Comparison of ENCODE assay signal across 16 cellular contexts in genomic region chr16:29842732-29843346, GRCh38. TPM values are rescaled to one million over a fixed set of nuclear protein-coding genes. Genes with fewer than 3 reads are reported as not detected.
DNase-seq lines count a peak whose midpoint lies in the region; ATAC-seq and TF ChIP-seq lines count a peak whose summit lies in the region.
"Had no signal": no experiment of that assay in that cellular context is flagged by ENCODE, and none has a peak within 500 bp of the region (broad histone marks: within the 10 kb centered on the region; RNA-seq: fewer than 3 reads in every experiment).

No MANE protein-coding gene starts in this region.

- H3K36me3 Mint-ChIP-seq in dendritic cell treated with granulocyte-macrophage colony-stimulating factor and Interleukin-4, amounts not matched to agents 40 ng/mL and 50 ng/mL, for 4 days (ENCODE audit: low read depth), result peaks cover 100% of the 10 kb centered on the region
- H3K36me3 Mint-ChIP-seq: neural progenitor cell had no signal

- peaks cover 10% of the 10 kb centered on the region for H3K4me1 Mint-ChIP-seq in dendritic cell treated with granulocyte-macrophage colony-stimulating factor and Interleukin-4, amounts not matched to agents 40 ng/mL and 50 ng/mL, for 4 days (ENCODE audit: low read depth)
- H3K4me1 Mint-ChIP-seq: memory B cell, neural progenitor cell had no signal

- no peaks in the 10 kb centered on the region for H3K27me3 ChIP-seq in upper lobe of right lung
- H3K27me3 ChIP-seq: neural progenitor cell, testis had no signal

- intact Hi-C loops in dendritic cell treated with granulocyte-macrophage colony-stimulating factor and Interleukin-4, amounts not matched to agents 40 ng/mL and 50 ng/mL, for 4 days (cut with micrococcal nuclease), result no loop called here
- intact Hi-C loops in upper lobe of right lung (cut with DNase I), result no loop called here

- no peak for TF ChIP-seq POLR2A in NB4 (IDR thresholded peaks at IDR 0.05; ENCODE audit: extremely low read depth, insufficient read length)

- H3K4me3 Mint-ChIP-seq in dendritic cell treated with granulocyte-macrophage colony-stimulating factor and Interleukin-4, amounts not matched to agents 40 ng/mL and 50 ng/mL, for 4 days, result no peak overlapping the region
- H3K4me3 Mint-ChIP-seq: memory B cell, neural progenitor cell had no signal

- no peaks in the 10 kb centered on the region for H3K9me3 ChIP-seq in upper lobe of right lung
- H3K9me3 ChIP-seq: testis had no signal

- H3K27ac ChIP-seq in 22Rv1 (no peak overlapping the region), upper lobe of right lung (no peak overlapping the region)
- H3K27ac ChIP-seq: C4-2B, neural progenitor cell, testis had no signal

- H3K4me3 ChIP-seq in AG09309 (ENCODE audit: control insufficient read depth, low read depth, low read length), result no peak overlapping the region
- H3K4me3 ChIP-seq in NB4 (ENCODE audit: low read depth, low read length), result no peak overlapping the region
- no peak overlapping the region for H3K4me3 ChIP-seq in upper lobe of right lung
- H3K4me3 ChIP-seq: neural progenitor cell, testis had no signal

- no peaks in the 10 kb centered on the region for H3K27me3 Mint-ChIP-seq in dendritic cell treated with granulocyte-macrophage colony-stimulating factor and Interleukin-4, amounts not matched to agents 40 ng/mL and 50 ng/mL, for 4 days
- H3K27me3 Mint-ChIP-seq: memory B cell had no signal

- peaks cover 97% of the 10 kb centered on the region for H3K36me3 ChIP-seq in upper lobe of right lung
- H3K36me3 ChIP-seq: neural progenitor cell had no signal

- H3K9me3 Mint-ChIP-seq in dendritic cell treated with granulocyte-macrophage colony-stimulating factor and Interleukin-4, amounts not matched to agents 40 ng/mL and 50 ng/mL, for 4 days, result no peaks in the 10 kb centered on the region
- H3K9me3 Mint-ChIP-seq: memory B cell, neural progenitor cell had no signal

- TF ChIP-seq CTCF in 22Rv1 (IDR thresholded peaks at IDR 0.05) (peak; percentile 15; the same call in 1 of the 2 replicates), AG09309 (IDR thresholded peaks at IDR 0.05; ENCODE audit: control insufficient read depth, insufficient read depth, low read depth, low read length, missing control alignments) (peak; percentile 4), NB4 (IDR thresholded peaks at IDR 0.05; ENCODE audit: low read depth, low read length) (peak; percentile 14), upper lobe of right lung (IDR thresholded peaks at IDR 0.05) (no peak)

- DNase-seq in AG09309 (ENCODE audit: low read depth) (no peak), NB4 (ENCODE audit: low read depth) (no peak), islet precursor cell (no peak), DMS79 (lab: John Stamatoyannopoulos, UW) (no peak), upper lobe of right lung (no peak)
- DNase-seq: cortex of kidney, DMS79 treated with DMSO at 0.1 percent for 48 hours, erythroblast, NCI-H1048, testis had no signal

- ATAC-seq in GM21390 (IDR thresholded peaks at IDR 0.05; ENCODE audit: unreplicated experiment), result no peak
- no peak for ATAC-seq in upper lobe of right lung

- no peaks in the 10 kb centered on the region for H3K4me1 ChIP-seq in upper lobe of right lung
- H3K4me1 ChIP-seq: neural progenitor cell had no signal

- peak overlapping the region; percentile 52 for H3K27ac Mint-ChIP-seq in dendritic cell treated with granulocyte-macrophage colony-stimulating factor and Interleukin-4, amounts not matched to agents 40 ng/mL and 50 ng/mL, for 4 days
- H3K27ac Mint-ChIP-seq: memory B cell, neural progenitor cell had no signal

RNA-seq across cellular contexts. Expression of gene CDIPT, which starts 20.2 kb away (rescaled TPM):
- total RNA-seq in upper lobe of right lung, result 83.2 TPM

RNA-seq across cellular contexts. Expression of gene MVP, which starts 22.6 kb away (rescaled TPM):
- 247 TPM for total RNA-seq in upper lobe of right lung

RNA-seq across cellular contexts. Expression of gene PAGR1, which starts 26.9 kb away (rescaled TPM):
- total RNA-seq in upper lobe of right lung, result 15.2 TPM

RNA-seq across cellular contexts. Expression of gene PRRT2, which starts 30.8 kb away (rescaled TPM):
- total RNA-seq in upper lobe of right lung, result 2.7 TPM

RNA-seq across cellular contexts. Expression of gene MAZ, which starts 36.5 kb away (rescaled TPM):
- 148 TPM for total RNA-seq in upper lobe of right lung
